ENCODE assay signal across 9 cellular contexts in genomic region chr5:176620333-176620981, GRCh38. TPM values are rescaled to one million over a fixed set of nuclear protein-coding genes. Genes with fewer than 3 reads are reported as not detected.
DNase-seq lines count a peak whose midpoint lies in the region; ATAC-seq and TF ChIP-seq lines count a peak whose summit lies in the region.
"Had no signal": no experiment of that assay in that cellular context is flagged by ENCODE, and none has a peak within 500 bp of the region (broad histone marks: within the 10 kb centered on the region; RNA-seq: fewer than 3 reads in every experiment).

No MANE protein-coding gene starts in this region.

- H3K9ac ChIP-seq in iPS-18a (ENCODE audit: low read length): no peak overlapping the region

- peaks cover 63% of the 10 kb centered on the region for H3K27me3 Mint-ChIP-seq in activated T-cell treated with anti-CD3 and anti-CD28 coated beads, Interleukin-2, amount 50 U/mL, for 4 hours (ENCODE audit: low read depth)

- no peaks in the 10 kb centered on the region for H3K36me3 ChIP-seq in heart left ventricle
- no peaks in the 10 kb centered on the region for H3K36me3 ChIP-seq in left ventricle myocardium inferior
- H3K36me3 ChIP-seq in iPS-18a (ENCODE audit: control insufficient read depth, low read depth, low read length): no peaks in the 10 kb centered on the region
- no peaks in the 10 kb centered on the region for H3K36me3 ChIP-seq in thymus (ENCODE audit: control insufficient read depth, insufficient read depth)
- H3K36me3 ChIP-seq: ovary had no signal

- peak overlapping the region; percentile 64 for H3K4me3 Mint-ChIP-seq in activated T-cell treated with anti-CD3 and anti-CD28 coated beads, Interleukin-2, amount 50 U/mL, for 4 hours

- H3K27me3 ChIP-seq in heart left ventricle (peaks cover 30 to 95% (median 59%) of the 10 kb centered on the region in 9 donors), left ventricle myocardium inferior (ENCODE audit: low read depth) (peaks cover 98% of the 10 kb centered on the region), iPS-18a (ENCODE audit: control insufficient read depth, insufficient read depth, low read length) (peaks cover 43% of the 10 kb centered on the region), thymus (ENCODE audit: control insufficient read depth, insufficient read depth) (peaks cover 43% of the 10 kb centered on the region)
- H3K27me3 ChIP-seq: ovary had no signal

- H3K4me3 ChIP-seq in heart left ventricle: peak overlapping the region in 1 of 12 donors; percentile 17
- no peak overlapping the region for H3K4me3 ChIP-seq in left ventricle myocardium inferior
- H3K4me3 ChIP-seq in iPS-18a (ENCODE audit: low read length): peak overlapping the region; percentile 26
- peak overlapping the region; percentile 10 for H3K4me3 ChIP-seq in thymus (ENCODE audit: low read length)
- H3K4me3 ChIP-seq: ovary had no signal

- WGBS in heart left ventricle, 4 donors: 5 to 8% (median 5%) methylated on average over 31 to 32 of the region's 32 CpGs
- WGBS in thymus: 8% methylated on average over 32 of the region's 32 CpGs

- intact Hi-C loops in heart left ventricle (cut with DNase I): no loop called here
- intact Hi-C loops in left ventricle myocardium inferior (cut with micrococcal nuclease): no loop called here
- intact Hi-C loops in head of caudate nucleus (cut with DNase I): no loop called here

- TF ChIP-seq CTCF in heart left ventricle (IDR thresholded peaks at IDR 0.05) (no peak), left ventricle myocardium inferior (IDR thresholded peaks at IDR 0.05; ENCODE audit: borderline replicate concordance) (no peak)

- no peaks in the 10 kb centered on the region for H3K9me3 Mint-ChIP-seq in activated T-cell treated with anti-CD3 and anti-CD28 coated beads, Interleukin-2, amount 50 U/mL, for 4 hours

- H3K9me3 ChIP-seq in heart left ventricle (no peaks in the 10 kb centered on the region), left ventricle myocardium inferior (replicated peaks) (no peaks in the 10 kb centered on the region), iPS-18a (ENCODE audit: control insufficient read depth, low read depth, low read length) (no peaks in the 10 kb centered on the region), thymus (ENCODE audit: control insufficient read depth) (peaks cover 4% of the 10 kb centered on the region)
- H3K9me3 ChIP-seq: ovary had no signal

- H3K4me1 Mint-ChIP-seq in activated T-cell treated with anti-CD3 and anti-CD28 coated beads, Interleukin-2, amount 50 U/mL, for 4 hours (ENCODE audit: low read depth): peaks cover 16% of the 10 kb centered on the region

- ATAC-seq in heart left ventricle: peak in 3 of 4 donors; percentile 19 to 25 (median 23)
- ATAC-seq in activated T-cell treated with anti-CD3 and anti-CD28 coated beads, Interleukin-2, amount 50 U/mL, for 4 hours: no peak

- H3K36me3 Mint-ChIP-seq in activated T-cell treated with anti-CD3 and anti-CD28 coated beads, Interleukin-2, amount 50 U/mL, for 4 hours (ENCODE audit: insufficient read depth): no peaks in the 10 kb centered on the region

- DNase-seq in heart left ventricle: no peak
- DNase-seq in left ventricle myocardium inferior: no peak
- no peak for DNase-seq in activated T-cell treated with anti-CD3 and anti-CD28 coated beads, Interleukin-2, amount 50 U/mL, for 4 hours
- DNase-seq in glomerular visceral epithelial cell (ENCODE audit: extremely low spot score): no peak
- DNase-seq in NCI-H345 treated with DMSO at 0.1 percent for 48 hours (lab: John Stamatoyannopoulos, UW; ENCODE audit: unreplicated experiment): no peak
- DNase-seq in head of caudate nucleus: no peak
- DNase-seq: ovary had no signal

- TF ChIP-seq POLR2A in heart left ventricle (IDR thresholded peaks at IDR 0.05): no peak

- H3K4me1 ChIP-seq in heart left ventricle: peaks cover 0 to 30% (median 11%) of the 10 kb centered on the region in 12 donors
- H3K4me1 ChIP-seq in left ventricle myocardium inferior: peaks cover 32% of the 10 kb centered on the region
- H3K4me1 ChIP-seq in iPS-18a (ENCODE audit: control insufficient read depth, low read depth, low read length): no peaks in the 10 kb centered on the region
- H3K4me1 ChIP-seq in thymus (ENCODE audit: control insufficient read depth, insufficient read depth, low read length): no peaks in the 10 kb centered on the region

- H3K27ac ChIP-seq in heart left ventricle: no peak overlapping the region
- no peak overlapping the region for H3K27ac ChIP-seq in left ventricle myocardium inferior (replicated peaks)
- no peak overlapping the region for H3K27ac ChIP-seq in iPS-18a (ENCODE audit: low read length)
- no peak overlapping the region for H3K27ac ChIP-seq in thymus (ENCODE audit: low read depth)
- H3K27ac ChIP-seq: ovary had no signal

RNA-seq across cellular contexts. Expression of gene SNCB, which starts 9.9 kb away (rescaled TPM):
- total RNA-seq in heart left ventricle (under 1 TPM in 1 of 9 donors, not detected in 8; 0.23 TPM), left ventricle myocardium inferior (0.44 TPM)
- polyA plus RNA-seq in heart left ventricle (not detected), thymus (0.21 TPM)
- not detected for total RNA-seq in activated T-cell treated with anti-CD3 and anti-CD28 coated beads, Interleukin-2, amount 50 U/mL, for 4 hours
- total RNA-seq: ovary had no signal

RNA-seq across cellular contexts. Expression of gene EIF4E1B, which starts 10.0 kb away (rescaled TPM):
- total RNA-seq in heart left ventricle (not detected), left ventricle myocardium inferior (not detected)
- polyA plus RNA-seq in heart left ventricle (not detected), thymus (0.05 TPM)
- total RNA-seq in activated T-cell treated with anti-CD3 and anti-CD28 coated beads, Interleukin-2, amount 50 U/mL, for 4 hours: not detected
- total RNA-seq: ovary had no signal

RNA-seq across cellular contexts. Expression of gene GPRIN1, which starts 10.5 kb away (rescaled TPM):
- total RNA-seq in heart left ventricle (1 to 10 TPM in 1 of 9 donors, under 1 TPM in 8; 0.25 to 1.9 (median 0.48) TPM), left ventricle myocardium inferior (0.58 TPM)
- polyA plus RNA-seq in heart left ventricle (under 1 TPM; 0.15 to 0.36 TPM), thymus (0.82 TPM)
- total RNA-seq in activated T-cell treated with anti-CD3 and anti-CD28 coated beads, Interleukin-2, amount 50 U/mL, for 4 hours: 1 to 10 TPM; 3.6 to 5.3 (median 4.5) TPM

RNA-seq across cellular contexts. Expression of gene TSPAN17, which starts 26.8 kb away (rescaled TPM):
- 10 to 100 TPM; 22.2 to 53.1 (median 30.9) TPM for total RNA-seq in heart left ventricle
- 10 to 100 TPM; 15.4 to 59.3 TPM for polyA plus RNA-seq in heart left ventricle
- 31.0 TPM for total RNA-seq in left ventricle myocardium inferior
- total RNA-seq in activated T-cell treated with anti-CD3 and anti-CD28 coated beads, Interleukin-2, amount 50 U/mL, for 4 hours: 10 to 100 TPM; 18.3 to 28.0 (median 24.1) TPM
- polyA plus RNA-seq in thymus: 26.5 TPM

Comparison
In these comparisons a context has a peak if more than half of its experiments do, and no peak if none do; other contexts are left out.
1. ATAC-seq: peak in heart left ventricle (3 of 4); none in activated T-cell treated with anti-CD3 and anti-CD28 coated beads, Interleukin-2, amount 50 U/mL, for 4 hours (0 of 2).